1 cellular context compared by ENCODE assay signal in the genomic region with DNA sequence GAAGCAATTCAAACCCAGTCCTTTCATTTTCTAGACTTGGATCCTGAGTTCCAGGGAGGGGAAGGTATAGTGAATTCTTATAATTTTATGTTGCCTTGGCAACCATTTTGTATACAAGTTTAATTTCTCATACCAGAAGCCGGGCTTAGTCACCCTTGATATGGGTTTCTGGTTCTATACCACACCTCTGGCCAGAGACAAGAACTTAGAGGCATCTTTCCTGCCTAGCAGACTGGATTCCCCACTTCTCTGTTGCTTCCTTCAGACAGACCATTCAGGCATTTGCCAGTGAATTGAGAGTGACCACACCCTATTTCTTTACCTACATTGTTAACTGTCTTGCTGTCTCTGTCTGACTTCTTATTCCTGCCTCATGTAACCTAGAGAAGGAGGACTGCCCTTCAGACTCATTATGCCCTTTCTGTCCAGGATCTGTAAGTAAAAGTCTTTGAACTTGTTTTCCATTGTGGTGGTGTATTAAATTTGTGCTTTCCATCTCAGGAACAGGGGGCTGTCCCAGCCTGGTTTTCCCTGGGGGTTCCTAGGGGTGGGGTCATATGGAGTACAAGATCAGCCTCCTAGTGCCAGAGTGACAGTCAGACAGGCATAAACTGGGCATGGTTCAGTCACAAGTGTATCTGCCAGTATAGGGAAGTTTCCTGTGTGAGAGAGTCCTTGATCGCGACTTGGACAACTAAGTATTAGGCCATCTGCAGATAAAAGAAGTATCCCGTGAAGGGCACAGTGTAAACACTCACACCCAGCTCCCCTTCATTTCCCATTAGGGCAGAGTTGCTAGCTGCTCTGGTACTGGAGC.
TF ChIP-seq lines count a peak whose summit lies in the region.

No MANE protein-coding gene starts in this region.

TF ChIP-seq in SK-N-SH treated with all-trans-retinoic acid at 6 μM for 48 hours, 23 proteins besides CTCF, POLR2A, EP300 and RAD21 (continued from another document):
- TF ChIP-seq, protein P1, sequence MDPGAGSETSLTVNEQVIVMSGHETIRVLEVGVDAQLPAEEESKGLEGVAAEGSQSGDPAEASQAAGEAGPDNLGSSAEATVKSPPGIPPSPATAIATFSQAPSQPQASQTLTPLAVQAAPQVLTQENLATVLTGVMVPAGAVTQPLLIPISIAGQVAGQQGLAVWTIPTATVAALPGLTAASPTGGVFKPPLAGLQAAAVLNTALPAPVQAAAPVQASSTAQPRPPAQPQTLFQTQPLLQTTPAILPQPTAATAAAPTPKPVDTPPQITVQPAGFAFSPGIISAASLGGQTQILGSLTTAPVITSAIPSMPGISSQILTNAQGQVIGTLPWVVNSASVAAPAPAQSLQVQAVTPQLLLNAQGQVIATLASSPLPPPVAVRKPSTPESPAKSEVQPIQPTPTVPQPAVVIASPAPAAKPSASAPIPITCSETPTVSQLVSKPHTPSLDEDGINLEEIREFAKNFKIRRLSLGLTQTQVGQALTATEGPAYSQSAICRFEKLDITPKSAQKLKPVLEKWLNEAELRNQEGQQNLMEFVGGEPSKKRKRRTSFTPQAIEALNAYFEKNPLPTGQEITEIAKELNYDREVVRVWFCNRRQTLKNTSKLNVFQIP (CRISPR knock-in tag; IDR thresholded peaks at IDR 0.05; ENCODE audit: borderline replicate concordance, low read depth): no peak
- TF ChIP-seq TCF4 (CRISPR knock-in tag; IDR thresholded peaks at IDR 0.05; ENCODE audit: borderline replicate concordance): no peak
- no peak for TF ChIP-seq OSR1 (CRISPR knock-in tag; IDR thresholded peaks at IDR 0.05)
- TF ChIP-seq, protein P2, sequence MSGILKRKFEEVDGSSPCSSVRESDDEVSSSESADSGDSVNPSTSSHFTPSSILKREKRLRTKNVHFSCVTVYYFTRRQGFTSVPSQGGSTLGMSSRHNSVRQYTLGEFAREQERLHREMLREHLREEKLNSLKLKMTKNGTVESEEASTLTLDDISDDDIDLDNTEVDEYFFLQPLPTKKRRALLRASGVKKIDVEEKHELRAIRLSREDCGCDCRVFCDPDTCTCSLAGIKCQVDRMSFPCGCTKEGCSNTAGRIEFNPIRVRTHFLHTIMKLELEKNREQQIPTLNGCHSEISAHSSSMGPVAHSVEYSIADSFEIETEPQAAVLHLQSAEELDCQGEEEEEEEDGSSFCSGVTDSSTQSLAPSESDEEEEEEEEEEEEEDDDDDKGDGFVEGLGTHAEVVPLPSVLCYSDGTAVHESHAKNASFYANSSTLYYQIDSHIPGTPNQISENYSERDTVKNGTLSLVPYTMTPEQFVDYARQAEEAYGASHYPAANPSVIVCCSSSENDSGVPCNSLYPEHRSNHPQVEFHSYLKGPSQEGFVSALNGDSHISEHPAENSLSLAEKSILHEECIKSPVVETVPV (CRISPR knock-in tag; IDR thresholded peaks at IDR 0.05): no peak
- TF ChIP-seq ZNF70 (CRISPR knock-in tag; IDR thresholded peaks at IDR 0.05): no peak
